11 cellular contexts compared by ENCODE assay signal in the genomic region with DNA sequence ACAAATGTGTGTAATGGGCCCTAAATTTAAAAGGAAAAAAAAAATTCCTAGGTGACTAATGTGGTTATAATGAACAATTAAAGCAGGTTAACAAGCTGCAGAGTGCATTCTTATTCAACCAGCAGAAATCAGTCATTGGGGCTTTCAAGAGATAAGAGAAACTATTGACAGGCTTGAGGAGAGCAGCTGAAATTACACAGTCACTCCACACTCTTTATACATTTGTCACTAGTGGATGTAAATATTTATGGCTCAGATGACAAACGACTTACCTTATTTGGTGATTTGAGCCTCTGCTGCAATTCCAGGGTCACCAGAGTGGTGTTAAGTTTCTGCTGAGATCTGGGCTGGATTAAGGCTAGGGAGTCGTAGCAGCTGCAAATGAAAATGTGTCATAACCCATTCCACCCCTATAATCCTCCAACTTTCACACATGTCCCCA.
A peak's percentile ranks its signal among the peaks of the same experiment; 100 is the strongest.
DNase-seq lines count a peak whose midpoint lies in the region; ATAC-seq, FAIRE-seq and TF ChIP-seq lines count a peak whose summit lies in the region.
"Had no signal": no experiment of that assay in that cellular context is flagged by ENCODE, and none has a peak within 500 bp of the region (broad histone marks: within the 10 kb centered on the region; RNA-seq: fewer than 3 reads in every experiment).

No MANE protein-coding gene starts in this region.

- ATAC-seq in GM18909 (IDR thresholded peaks at IDR 0.05; ENCODE audit: poor library complexity, unreplicated experiment) = no peak
- no peak for ATAC-seq in GM18505 (IDR thresholded peaks at IDR 0.05; ENCODE audit: unreplicated experiment)
- ATAC-seq: left colon had no signal

- no peak for TF ChIP-seq POLR2A in GM18505 (IDR thresholded peaks at IDR 0.05; ENCODE audit: borderline replicate concordance, extremely low read depth, insufficient read depth, insufficient read length)

- peak; percentile 4 for FAIRE-seq in endometrium (lab: Jason Lieb, UNC)
- FAIRE-seq: GM19239 had no signal

- DNase-seq in HFF-Myc (ENCODE audit: extremely low read depth, low read depth) = peak; percentile 74
- DNase-seq in NCI-H524 (lab: John Stamatoyannopoulos, UW) = peak; percentile 39 to 92
- DNase-seq in renal cortical epithelial cell (ENCODE audit: low read depth) = peak; percentile 51
- no peak for DNase-seq in cardiac septum (ENCODE audit: low spot score)
- DNase-seq: activated CD4-positive, alpha-beta T cell treated with anti-CD3 and anti-CD28 coated beads, Interleukin-2, amount 50 U/mL, for 1 hour; activated naive CD8-positive, alpha-beta T cell treated with anti-CD3 and anti-CD28 coated beads, Interleukin-2, amount 10 ng/mL, durations not matched to agents 7 days and 5 days; left colon had no signal

- no peak for TF ChIP-seq CTCF in HFF-Myc (IDR thresholded peaks at IDR 0.05; ENCODE audit: low read depth, low read length, missing control alignments)

- H3K4me3 ChIP-seq in HFF-Myc (replicated peaks; ENCODE audit: low read depth, low read length) = no peak overlapping the region

- intact Hi-C loops in cardiac septum (cut with DNase I) = no loop called here
